20 cellular contexts compared by ENCODE assay signal in the genomic region with DNA sequence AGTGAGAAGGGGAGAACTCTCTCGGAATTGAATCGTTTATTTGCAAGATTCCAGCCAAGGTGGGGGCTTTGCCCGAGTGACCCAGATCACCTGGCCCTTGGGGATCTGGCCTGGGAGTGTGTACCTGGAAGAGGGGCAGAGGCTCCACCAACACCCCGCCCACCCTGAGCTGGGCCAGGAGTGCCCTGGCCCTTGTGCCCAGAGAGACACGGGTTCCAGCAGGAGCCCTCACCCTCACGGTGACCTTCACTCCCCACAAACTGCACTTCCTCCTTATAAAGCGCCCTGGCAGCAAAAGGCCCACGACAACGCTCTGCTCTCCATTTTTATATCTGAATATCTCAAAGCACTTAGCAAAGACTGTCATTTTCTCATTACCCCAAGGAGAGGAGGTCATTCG. TPM values are rescaled to one million over a fixed set of nuclear protein-coding genes. Genes with fewer than 3 reads are reported as not detected.
DNase-seq lines count a peak whose midpoint lies in the region; ATAC-seq and TF ChIP-seq lines count a peak whose summit lies in the region.
"Had no signal": no experiment of that assay in that cellular context is flagged by ENCODE, and none has a peak within 500 bp of the region (broad histone marks: within the 10 kb centered on the region; RNA-seq: fewer than 3 reads in every experiment).

No MANE protein-coding gene starts in this region.

- H3K9me3 Mint-ChIP-seq in natural killer cell treated with Interleukin-12 subunit alpha and Interleukin-12 subunit beta and Interleukin-15 and Interleukin-18, amount 100 ng/mL, for 72 hours, result no peaks in the 10 kb centered on the region
- no peaks in the 10 kb centered on the region for H3K9me3 Mint-ChIP-seq in natural killer cell
- no peaks in the 10 kb centered on the region for H3K9me3 Mint-ChIP-seq in activated T-cell treated with anti-CD3 and anti-CD28 coated beads, Interleukin-2, amount 50 U/mL, for 72 hours
- H3K9me3 Mint-ChIP-seq: activated CD8-positive, alpha-beta T cell treated with anti-CD3 and anti-CD28 coated beads for 36 hours; activated naive CD8-positive, alpha-beta T cell treated with anti-CD3 and anti-CD28 coated beads, Interleukin-2, amount 10 ng/mL, durations not matched to agents 7 days and 5 days; activated T-cell treated with anti-CD3 and anti-CD28 coated beads, Interleukin-2, amount 50 U/mL, for 4 hours; brain; immature natural killer cell; nephron; WTC11 had no signal

- CTCF ChIA-PET in RWPE1 (lab: Yijun Ruan, JAX), result interaction anchor here (0.5 kb wide), 1 partner anchor 256 kb away, joined by 5 read pairs; no protein-coding TSS in a partner anchor

- H3K4me1 ChIP-seq in vagina, result peaks cover 24% of the 10 kb centered on the region
- H3K4me1 ChIP-seq in spleen, result no peaks in the 10 kb centered on the region
- H3K4me1 ChIP-seq: SJSA1, testis had no signal

- peak overlapping the region; percentile 73 for H3K27ac ChIP-seq in RWPE1
- H3K27ac ChIP-seq in vagina, result peak overlapping the region; percentile 72
- H3K27ac ChIP-seq in spleen, result no peak overlapping the region
- H3K27ac ChIP-seq: KMS-11, SJSA1, testis had no signal

- DNase-seq in natural killer cell treated with Interleukin-12 subunit alpha and Interleukin-12 subunit beta and Interleukin-15 and Interleukin-18, amount 100 ng/mL, for 72 hours (ENCODE audit: low spot score), result peak; percentile 6
- no peak for DNase-seq in natural killer cell
- DNase-seq in RWPE1 (ENCODE audit: low spot score), result no peak
- DNase-seq in left colon, result peak in 1 of 2 donors; percentile 66
- DNase-seq in vagina (ENCODE audit: extremely low spot score in 2 of 2), result no peak
- no peak for DNase-seq in activated CD4-positive, alpha-beta T cell treated with anti-CD3 and anti-CD28 coated beads, Interleukin-2, amount 50 U/mL, for 4 hours
- no peak for DNase-seq in activated T-cell treated with anti-CD3 and anti-CD28 coated beads, Interleukin-2, amount 50 U/mL, for 72 hours
- no peak for DNase-seq in spleen
- DNase-seq: activated naive CD8-positive, alpha-beta T cell treated with anti-CD3 and anti-CD28 coated beads, Interleukin-2, amount 10 ng/mL, durations not matched to agents 7 days and 5 days; activated T-cell treated with anti-CD3 and anti-CD28 coated beads, Interleukin-2, amount 50 U/mL, for 4 hours; AML-193; immature natural killer cell; T-helper 2 cell; testis had no signal

- H3K27me3 ChIP-seq in vagina (no peaks in the 10 kb centered on the region), spleen (replicated peaks in 1 of 7) (peaks cover 0 to 36% (median 0%) of the 10 kb centered on the region in 7 donors)
- H3K27me3 ChIP-seq: testis had no signal

- no peak for TF ChIP-seq CTCF in natural killer cell (IDR thresholded peaks at IDR 0.05)
- TF ChIP-seq CTCF in RWPE1 (conservative IDR thresholded peaks at IDR 0.05; ENCODE audit: low read depth), result no peak
- TF ChIP-seq CTCF in vagina (IDR thresholded peaks at IDR 0.05), result no peak
- TF ChIP-seq CTCF in spleen (IDR thresholded peaks at IDR 0.05 in 8 of 11, conservative IDR thresholded peaks at IDR 0.05 in 3 of 11), result no peak

- H3K36me3 ChIP-seq in vagina, result no peaks in the 10 kb centered on the region
- no peaks in the 10 kb centered on the region for H3K36me3 ChIP-seq in spleen
- H3K36me3 ChIP-seq: SJSA1 had no signal

- H3K36me3 Mint-ChIP-seq in natural killer cell treated with Interleukin-12 subunit alpha and Interleukin-12 subunit beta and Interleukin-15 and Interleukin-18, amount 100 ng/mL, for 72 hours, result no peaks in the 10 kb centered on the region
- H3K36me3 Mint-ChIP-seq in natural killer cell, result no peaks in the 10 kb centered on the region
- H3K36me3 Mint-ChIP-seq in activated T-cell treated with anti-CD3 and anti-CD28 coated beads, Interleukin-2, amount 50 U/mL, for 72 hours (ENCODE audit: insufficient read depth in 2 of 2), result no peaks in the 10 kb centered on the region
- H3K36me3 Mint-ChIP-seq: activated naive CD8-positive, alpha-beta T cell treated with anti-CD3 and anti-CD28 coated beads, Interleukin-2, amount 10 ng/mL, durations not matched to agents 7 days and 5 days; brain; immature natural killer cell; WTC11 had no signal

- no peak overlapping the region for H3K27ac Mint-ChIP-seq in natural killer cell treated with Interleukin-12 subunit alpha and Interleukin-12 subunit beta and Interleukin-15 and Interleukin-18, amount 100 ng/mL, for 72 hours
- no peak overlapping the region for H3K27ac Mint-ChIP-seq in natural killer cell
- H3K27ac Mint-ChIP-seq in activated T-cell treated with anti-CD3 and anti-CD28 coated beads, Interleukin-2, amount 50 U/mL, for 72 hours, result no peak overlapping the region
- H3K27ac Mint-ChIP-seq: activated CD8-positive, alpha-beta T cell treated with anti-CD3 and anti-CD28 coated beads for 36 hours; activated naive CD8-positive, alpha-beta T cell treated with anti-CD3 and anti-CD28 coated beads, Interleukin-2, amount 10 ng/mL, durations not matched to agents 7 days and 5 days; brain; immature natural killer cell; nephron; WTC11 had no signal

- intact Hi-C loops in natural killer cell (cut with micrococcal nuclease) (no loop called here), left colon (cut with DNase I, micrococcal nuclease) (no loop called here), vagina (cut with DNase I) (no loop called here), spleen (cut with DNase I; ENCODE audit: low total_unique reads) (no loop called here)

- WGBS in spleen, 5 donors, result 47 to 67% (median 61%) methylated on average over 10 of the region's 10 CpGs

- no peaks in the 10 kb centered on the region for H3K4me1 Mint-ChIP-seq in natural killer cell treated with Interleukin-12 subunit alpha and Interleukin-12 subunit beta and Interleukin-15 and Interleukin-18, amount 100 ng/mL, for 72 hours (ENCODE audit: low read depth in 2 of 2)
- no peaks in the 10 kb centered on the region for H3K4me1 Mint-ChIP-seq in natural killer cell
- no peaks in the 10 kb centered on the region for H3K4me1 Mint-ChIP-seq in activated T-cell treated with anti-CD3 and anti-CD28 coated beads, Interleukin-2, amount 50 U/mL, for 72 hours (ENCODE audit: low read depth)
- H3K4me1 Mint-ChIP-seq: activated naive CD8-positive, alpha-beta T cell treated with anti-CD3 and anti-CD28 coated beads, Interleukin-2, amount 10 ng/mL, durations not matched to agents 7 days and 5 days; immature natural killer cell had no signal

- no peak overlapping the region for H3K4me3 Mint-ChIP-seq in natural killer cell treated with Interleukin-12 subunit alpha and Interleukin-12 subunit beta and Interleukin-15 and Interleukin-18, amount 100 ng/mL, for 72 hours
- H3K4me3 Mint-ChIP-seq in natural killer cell, result no peak overlapping the region
- H3K4me3 Mint-ChIP-seq in activated T-cell treated with anti-CD3 and anti-CD28 coated beads, Interleukin-2, amount 50 U/mL, for 72 hours, result no peak overlapping the region
- H3K4me3 Mint-ChIP-seq: activated CD8-positive, alpha-beta T cell treated with anti-CD3 and anti-CD28 coated beads for 36 hours; activated naive CD8-positive, alpha-beta T cell treated with anti-CD3 and anti-CD28 coated beads, Interleukin-2, amount 10 ng/mL, durations not matched to agents 7 days and 5 days; activated T-cell treated with anti-CD3 and anti-CD28 coated beads, Interleukin-2, amount 50 U/mL, for 4 hours; brain; immature natural killer cell; nephron; WTC11 had no signal

- POLR2A ChIA-PET in RWPE1 (lab: Yijun Ruan, JAX; ENCODE audit: low non-redundant PET), result no interaction called here

- H3K27me3 Mint-ChIP-seq in natural killer cell treated with Interleukin-12 subunit alpha and Interleukin-12 subunit beta and Interleukin-15 and Interleukin-18, amount 100 ng/mL, for 72 hours, result peaks cover 4 to 5% of the 10 kb centered on the region in 2 donors
- H3K27me3 Mint-ChIP-seq in natural killer cell (ENCODE audit: low read depth in 2 of 2), result no peaks in the 10 kb centered on the region
- peaks cover 8% of the 10 kb centered on the region for H3K27me3 Mint-ChIP-seq in activated T-cell treated with anti-CD3 and anti-CD28 coated beads, Interleukin-2, amount 50 U/mL, for 72 hours (ENCODE audit: low read depth)
- H3K27me3 Mint-ChIP-seq: activated naive CD8-positive, alpha-beta T cell treated with anti-CD3 and anti-CD28 coated beads, Interleukin-2, amount 10 ng/mL, durations not matched to agents 7 days and 5 days had no signal

- no peak for ATAC-seq in natural killer cell treated with Interleukin-12 subunit alpha and Interleukin-12 subunit beta and Interleukin-15 and Interleukin-18, amount 100 ng/mL, for 72 hours
- no peak for ATAC-seq in natural killer cell
- peak; percentile 66 for ATAC-seq in left colon
- ATAC-seq in activated T-cell treated with anti-CD3 and anti-CD28 coated beads, Interleukin-2, amount 50 U/mL, for 72 hours (replicated peaks in 1 of 2), result no peak
- ATAC-seq: activated T-cell treated with anti-CD3 and anti-CD28 coated beads, Interleukin-2, amount 50 U/mL, for 4 hours; WTC11 had no signal

- H3K9me3 ChIP-seq in vagina (no peaks in the 10 kb centered on the region), spleen (no peaks in the 10 kb centered on the region)
- H3K9me3 ChIP-seq: SJSA1, testis had no signal

- H3K4me3 ChIP-seq in vagina (no peak overlapping the region), spleen (no peak overlapping the region)
- H3K4me3 ChIP-seq: SJSA1, testis had no signal

- TF ChIP-seq POLR2A in vagina (IDR thresholded peaks at IDR 0.05) (no peak), spleen (IDR thresholded peaks at IDR 0.05) (no peak)

RNA-seq across cellular contexts. Expression of gene CASZ1, which starts 16.6 kb away (rescaled TPM):
- 10 to 100 TPM; 13.5 to 17.8 TPM for total RNA-seq in natural killer cell treated with Interleukin-12 subunit alpha and Interleukin-12 subunit beta and Interleukin-15 and Interleukin-18, amount 100 ng/mL, for 72 hours
- total RNA-seq in natural killer cell, result 10 to 100 TPM; 55.9 to 83.0 (median 70.6) TPM
- total RNA-seq in left colon, result 10 to 100 TPM; 61.3 to 63.8 TPM
- total RNA-seq in vagina, result 30.7 TPM
- total RNA-seq in activated T-cell treated with anti-CD3 and anti-CD28 coated beads, Interleukin-2, amount 50 U/mL, for 72 hours, result 10 to 100 TPM; 14.7 to 15.5 TPM
- total RNA-seq in spleen, result 10 to 100 TPM in 5 of 7 donors, 1 to 10 TPM in 2; 5.8 to 14.5 (median 11.7) TPM
- 1 to 10 TPM in 2 of 3 donors, under 1 TPM in 1; 0.73 to 3.9 (median 1.5) TPM for polyA plus RNA-seq in spleen

Comparison
In these comparisons a context has a peak if more than half of its experiments do, and no peak if none do; other contexts are left out.
1. H3K27ac ChIP-seq: peak in RWPE1 (single experiment) and vagina (single experiment); none in spleen (0 of 8).